20 cellular contexts compared by ENCODE assay signal in genomic region chr2:177782613-177783012, GRCh38.
"Had no signal": no experiment of that assay in that cellular context is flagged by ENCODE, and none has a peak within 500 bp of the region (broad histone marks: within the 10 kb centered on the region; RNA-seq: fewer than 3 reads in every experiment).

No MANE protein-coding gene starts in this region.

- H3K27ac ChIP-seq: dorsolateral prefrontal cortex, heart left ventricle, ovary, right atrium auricular region, sigmoid colon, testis, transverse colon had no signal

- DNase-seq: cortex of kidney; dorsolateral prefrontal cortex; effector CD8-positive, alpha-beta T cell; heart left ventricle; hippocampal formation; left colon; left ventricle myocardium superior; naive thymus-derived CD4-positive, alpha-beta T cell; ovary; sigmoid colon; stimulated activated CD4-positive, alpha-beta T cell treated with anti-CD3 and anti-CD28 coated beads, Interleukin-12 subunit alpha, Interleukin-12 subunit beta, amount 100 ng/mL, for 4 hours; stimulated activated CD4-positive, alpha-beta T cell treated with anti-CD3 and anti-CD28 coated beads, Interleukin-2, amount 100 ng/mL, for 48 hours; stimulated activated naive CD4-positive, alpha-beta T cell treated with Interleukin-2 at 50 U/mL for 16 hours; testis; transverse colon had no signal

- H3K4me3 Mint-ChIP-seq: naive thymus-derived CD4-positive, alpha-beta T cell; neural crest cell had no signal

- H3K9me3 ChIP-seq: heart left ventricle, ovary, right atrium auricular region, sigmoid colon, testis, transverse colon had no signal

- H3K4me1 ChIP-seq: testis had no signal

- H3K27me3 ChIP-seq: dorsolateral prefrontal cortex, heart left ventricle, ovary, right atrium auricular region, sigmoid colon, testis, transverse colon had no signal

- ATAC-seq: esophagus mucosa; heart left ventricle; left colon; left ventricle myocardium superior; naive thymus-derived CD4-positive, alpha-beta T cell had no signal

- H3K36me3 ChIP-seq: heart left ventricle, ovary, right atrium auricular region, sigmoid colon, transverse colon had no signal

- H3K4me3 ChIP-seq: dorsolateral prefrontal cortex, heart left ventricle, lung, ovary, right atrium auricular region, sigmoid colon, skin epidermis, testis, transverse colon had no signal
